Comparison of ENCODE assay signal across 27 cellular contexts in the genomic region with DNA sequence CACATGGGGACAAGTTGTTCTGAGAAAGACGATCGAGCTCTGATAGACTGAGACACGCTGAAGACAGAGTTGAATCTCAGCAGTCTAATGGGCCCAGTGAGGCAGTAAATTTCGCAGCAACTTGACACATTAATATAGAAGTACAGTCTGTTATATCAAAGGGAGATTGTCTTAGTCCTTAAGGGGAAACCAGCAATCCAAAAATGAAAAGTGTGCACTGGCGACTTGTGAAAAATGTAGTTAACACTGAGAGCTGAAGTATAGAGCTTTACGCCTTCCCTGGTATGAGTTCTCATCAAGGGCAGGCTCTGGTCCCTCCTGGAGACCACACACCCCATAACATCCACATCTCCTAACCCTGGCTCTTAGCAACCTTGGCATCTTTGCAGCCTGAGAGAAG.
"Had no signal": no experiment of that assay in that cellular context is flagged by ENCODE, and none has a peak within 500 bp of the region (broad histone marks: within the 10 kb centered on the region; RNA-seq: fewer than 3 reads in every experiment).

No MANE protein-coding gene starts in this region.

- H3K4me1 ChIP-seq: colonic mucosa, foreskin keratinocyte, gastroesophageal sphincter, heart left ventricle, pancreas, right atrium auricular region, sigmoid colon, stomach had no signal

- H3K36me3 Mint-ChIP-seq: memory B cell; naive thymus-derived CD4-positive, alpha-beta T cell; stimulated activated effector memory CD8-positive, alpha-beta T cell treated with anti-CD3 and anti-CD28 coated beads, Interleukin-12 subunit alpha, Interleukin-12 subunit beta, amount 100 ng/mL, for 72 hours; type B pancreatic cell had no signal

- H3K4me1 Mint-ChIP-seq: memory B cell; mesothelial cell of epicardium; naive thymus-derived CD4-positive, alpha-beta T cell; stimulated activated effector memory CD8-positive, alpha-beta T cell treated with anti-CD3 and anti-CD28 coated beads, Interleukin-12 subunit alpha, Interleukin-12 subunit beta, amount 100 ng/mL, for 72 hours had no signal

- H3K27ac Mint-ChIP-seq: dendritic cell treated with granulocyte-macrophage colony-stimulating factor and Interleukin-4, amounts not matched to agents 40 ng/mL and 50 ng/mL, for 4 days; endodermal cell; memory B cell; mesothelial cell of epicardium; nephron progenitor cell; progenitor cell of endocrine pancreas; stimulated activated effector memory CD8-positive, alpha-beta T cell treated with anti-CD3 and anti-CD28 coated beads, Interleukin-12 subunit alpha, Interleukin-12 subunit beta, amount 100 ng/mL, for 72 hours; type B pancreatic cell had no signal

- H3K4me3 ChIP-seq: colonic mucosa, gastroesophageal sphincter, heart left ventricle, hepatocyte, lung, pancreas, right atrium auricular region, sigmoid colon, stomach, thyroid gland had no signal

- H3K27ac ChIP-seq: colonic mucosa, epithelial cell of prostate, foreskin keratinocyte, gastroesophageal sphincter, heart left ventricle, hepatocyte, neutrophil, pancreas, right atrium auricular region, sigmoid colon, stomach, thyroid gland had no signal

- H3K4me2 ChIP-seq: hepatocyte had no signal

- H3K4me3 Mint-ChIP-seq: dendritic cell treated with granulocyte-macrophage colony-stimulating factor and Interleukin-4, amounts not matched to agents 40 ng/mL and 50 ng/mL, for 4 days; endodermal cell; memory B cell; mesothelial cell of epicardium; naive thymus-derived CD4-positive, alpha-beta T cell; nephron progenitor cell; stimulated activated effector memory CD8-positive, alpha-beta T cell treated with anti-CD3 and anti-CD28 coated beads, Interleukin-12 subunit alpha, Interleukin-12 subunit beta, amount 100 ng/mL, for 72 hours; type B pancreatic cell had no signal

- DNase-seq: colonic mucosa; effector CD8-positive, alpha-beta T cell; endodermal cell; foreskin keratinocyte; heart left ventricle; kidney; naive thymus-derived CD4-positive, alpha-beta T cell; nephron progenitor cell; pancreas; sigmoid colon; stimulated activated CD4-positive, alpha-beta T cell treated with anti-CD3 and anti-CD28 coated beads, Interleukin-2, amount 100 ng/mL, for 24 hours; stimulated activated CD4-positive, alpha-beta T cell treated with anti-CD3 and anti-CD28 coated beads, Interleukin-4, amount 100 ng/mL, for 24 hours; stimulated activated naive CD4-positive, alpha-beta T cell treated with Interleukin-2 at 50 U/mL for 16 hours; stomach had no signal

- H3K36me3 ChIP-seq: colonic mucosa, gastroesophageal sphincter, heart left ventricle, neutrophil, pancreas, right atrium auricular region, sigmoid colon, stomach, thyroid gland had no signal

- H3K9me3 ChIP-seq: colonic mucosa, neutrophil, pancreas, sigmoid colon, thyroid gland had no signal

- H3K9me3 Mint-ChIP-seq: endodermal cell had no signal

- H3K27me3 ChIP-seq: colonic mucosa, foreskin keratinocyte, gastroesophageal sphincter, heart left ventricle, hepatocyte, neutrophil, pancreas, right atrium auricular region, sigmoid colon, stomach, thyroid gland had no signal

- H3K27me3 Mint-ChIP-seq: dendritic cell treated with granulocyte-macrophage colony-stimulating factor and Interleukin-4, amounts not matched to agents 40 ng/mL and 50 ng/mL, for 4 days; memory B cell; progenitor cell of endocrine pancreas; type B pancreatic cell had no signal
